In the genomic region with DNA sequence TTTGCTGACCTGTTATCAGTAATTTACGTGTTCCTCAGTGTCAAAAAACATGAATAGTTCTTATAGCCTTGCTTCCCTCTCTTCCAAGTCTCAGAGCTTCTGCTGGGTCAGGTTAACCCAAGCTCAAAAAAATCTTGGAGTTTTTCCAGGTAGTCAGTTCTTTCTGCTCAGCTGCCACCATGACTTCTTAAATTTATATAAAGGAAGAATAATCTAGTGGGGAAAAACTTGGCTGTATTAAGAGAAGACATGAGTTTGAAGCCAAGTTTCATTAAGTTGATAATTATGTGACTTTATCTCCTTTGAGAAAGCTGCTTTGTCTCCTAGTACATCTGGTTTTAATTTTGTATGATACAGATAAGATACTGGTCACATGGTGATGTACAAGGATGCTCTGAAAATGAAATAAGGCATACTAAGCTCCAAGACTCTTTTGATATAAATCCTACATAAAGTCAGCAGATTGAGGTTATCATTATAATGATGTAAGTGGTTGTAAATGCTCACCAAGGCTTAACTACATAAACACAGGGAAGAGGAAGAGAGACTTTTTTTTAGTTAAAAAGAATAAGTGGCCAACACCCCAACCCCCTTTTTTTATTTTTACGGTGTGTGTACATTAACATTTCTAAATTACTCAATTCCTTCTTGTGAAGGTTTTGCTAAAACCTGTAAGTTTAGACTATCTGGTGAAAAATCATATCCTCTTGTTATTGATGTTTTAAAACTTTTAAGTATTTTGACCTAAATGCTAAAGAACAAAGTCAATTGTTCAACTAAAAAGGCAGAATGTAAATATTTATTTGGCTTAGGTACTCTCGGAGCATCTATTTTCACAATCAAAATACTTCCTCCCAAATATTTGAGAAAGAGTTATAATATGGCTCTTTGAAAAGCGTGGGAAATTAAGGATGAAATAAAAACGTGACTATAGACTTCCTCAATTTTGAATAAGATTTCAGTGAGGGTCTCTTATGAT, we compare ENCODE assay signal across 15 cellular contexts.
DNase-seq lines count a peak whose midpoint lies in the region; ATAC-seq and TF ChIP-seq lines count a peak whose summit lies in the region.
"Had no signal": no experiment of that assay in that cellular context is flagged by ENCODE, and none has a peak within 500 bp of the region (broad histone marks: within the 10 kb centered on the region; RNA-seq: fewer than 3 reads in every experiment).

No MANE protein-coding gene starts in this region.

- H3K27me3 Mint-ChIP-seq in MCF 10A (ENCODE audit: insufficient read depth, unreplicated experiment): no peaks in the 10 kb centered on the region

- POLR2A ChIA-PET in MCF 10A (lab: Yijun Ruan, JAX): interaction anchor here (0.5 to 3.1 kb wide), 15 partner anchors 8 to 209 kb away, joined by 3 to 30 read pairs (median 4); no protein-coding TSS in a partner anchor

- peak; percentile 38 for ATAC-seq in SK-N-SH treated with all-trans-retinoic acid at 6 μM for 48 hours
- ATAC-seq in GM18511 (IDR thresholded peaks at IDR 0.05; ENCODE audit: unreplicated experiment): no peak
- ATAC-seq in HG02885 (IDR thresholded peaks at IDR 0.05; ENCODE audit: poor library complexity, unreplicated experiment): no peak

- H3K27ac ChIP-seq in breast epithelium (peak overlapping the region in 1 of 2 donors; percentile 21), esophagus squamous epithelium (peak overlapping the region in 3 of 4 donors; percentile 38 to 45 (median 40)), suprapubic skin (peak overlapping the region; percentile 60)
- H3K27ac ChIP-seq: BLaER1, brain microvascular endothelial cell, neural progenitor cell, SJSA1 had no signal

- H3K9me3 Mint-ChIP-seq in MCF 10A (ENCODE audit: unreplicated experiment): no peaks in the 10 kb centered on the region
- H3K9me3 Mint-ChIP-seq: neural progenitor cell had no signal

- WGBS in esophagus squamous epithelium, 2 donors: 72 to 73% methylated on average over 5 of the region's 5 CpGs
- WGBS in suprapubic skin: 75% methylated on average over 5 of the region's 5 CpGs

- no peaks in the 10 kb centered on the region for H3K4me1 ChIP-seq in breast epithelium
- H3K4me1 ChIP-seq in esophagus squamous epithelium: peaks cover 11 to 86% (median 24%) of the 10 kb centered on the region in 3 donors
- H3K4me1 ChIP-seq in suprapubic skin: peaks cover 61% of the 10 kb centered on the region
- H3K4me1 ChIP-seq: HAP-1 had no signal

- intact Hi-C loops in MCF 10A (cut with micrococcal nuclease) (no loop called here), breast epithelium (cut with DNase I; ENCODE audit: low total_unique reads) (loop anchor here (5.0 kb wide), 1 partner anchor 654 kb away; no protein-coding TSS in a partner anchor), esophagus squamous epithelium (cut with DNase I) (no loop called here)

- TF ChIP-seq EP300 in suprapubic skin (IDR thresholded peaks at IDR 0.05): no peak

- CTCF ChIA-PET in MCF 10A (lab: Yijun Ruan, JAX): interaction anchor here (0.6 to 1.2 kb wide), 4 partner anchors 13 to 212 kb away, joined by 3 to 4 read pairs (median 3); no protein-coding TSS in a partner anchor

- H3K27ac Mint-ChIP-seq in MCF 10A (ENCODE audit: low read depth, unreplicated experiment): peak overlapping the region; percentile 59
- H3K27ac Mint-ChIP-seq: neural progenitor cell had no signal

- peaks cover 49% of the 10 kb centered on the region for H3K4me1 Mint-ChIP-seq in MCF 10A (ENCODE audit: insufficient read depth, unreplicated experiment)

- H3K4me3 ChIP-seq in breast epithelium (no peak overlapping the region), esophagus squamous epithelium (no peak overlapping the region), suprapubic skin (no peak overlapping the region)
- H3K4me3 ChIP-seq: BLaER1, HAP-1, neural progenitor cell, SJSA1 had no signal

- H3K9me3 ChIP-seq in breast epithelium (no peaks in the 10 kb centered on the region), esophagus squamous epithelium (no peaks in the 10 kb centered on the region), suprapubic skin (no peaks in the 10 kb centered on the region)
- H3K9me3 ChIP-seq: BLaER1, HAP-1 had no signal

- DNase-seq in MCF 10A (ENCODE audit: unreplicated experiment) (no peak), breast epithelium (ENCODE audit: low spot score in 2 of 2) (no peak), esophagus squamous epithelium (lab: John Stamatoyannopoulos, UW) (no peak), suprapubic skin (ENCODE audit: low spot score in 2 of 2) (no peak), NCI-H510A (lab: John Stamatoyannopoulos, UW) (no peak)
- DNase-seq: activated CD4-positive, alpha-beta T cell treated with anti-CD3 and anti-CD28 coated beads, Interleukin-2, amount 50 U/mL, for 4 hours; brain microvascular endothelial cell; NCI-H446 had no signal

- H3K36me3 Mint-ChIP-seq in MCF 10A (ENCODE audit: insufficient read depth, unreplicated experiment): no peaks in the 10 kb centered on the region
- H3K36me3 Mint-ChIP-seq: neural progenitor cell had no signal

- TF ChIP-seq CTCF in MCF 10A (IDR thresholded peaks at IDR 0.05; ENCODE audit: unreplicated experiment): no peak
- TF ChIP-seq CTCF in breast epithelium (IDR thresholded peaks at IDR 0.05): no peak
- no peak for TF ChIP-seq CTCF in esophagus squamous epithelium (IDR thresholded peaks at IDR 0.05)
- TF ChIP-seq CTCF in suprapubic skin (IDR thresholded peaks at IDR 0.05): no peak

- H3K4me3 Mint-ChIP-seq in MCF 10A (ENCODE audit: unreplicated experiment): peak overlapping the region; percentile 22
- H3K4me3 Mint-ChIP-seq: neural progenitor cell had no signal

- no peaks in the 10 kb centered on the region for H3K27me3 ChIP-seq in breast epithelium
- no peaks in the 10 kb centered on the region for H3K27me3 ChIP-seq in esophagus squamous epithelium
- H3K27me3 ChIP-seq in suprapubic skin: no peaks in the 10 kb centered on the region
- H3K27me3 ChIP-seq: BLaER1, brain microvascular endothelial cell, neural progenitor cell had no signal

- TF ChIP-seq POLR2A in breast epithelium (IDR thresholded peaks at IDR 0.05) (no peak), esophagus squamous epithelium (IDR thresholded peaks at IDR 0.05) (no peak), suprapubic skin (IDR thresholded peaks at IDR 0.05) (no peak)

- H3K36me3 ChIP-seq in breast epithelium (no peaks in the 10 kb centered on the region), esophagus squamous epithelium (no peaks in the 10 kb centered on the region), suprapubic skin (no peaks in the 10 kb centered on the region)
- H3K36me3 ChIP-seq: BLaER1, brain microvascular endothelial cell, HAP-1, neural progenitor cell, SJSA1 had no signal

- BruUV-seq in MCF 10A (replicated peaks; lab: Mats Ljungman, UMichigan): no TSS peak

TF ChIP-seq in SK-N-SH treated with all-trans-retinoic acid at 6 μM for 48 hours, 23 proteins besides CTCF, POLR2A, EP300 and RAD21 (continues in another document):
- TF ChIP-seq PATZ1 (CRISPR knock-in tag; IDR thresholded peaks at IDR 0.05; ENCODE audit: borderline replicate concordance): no peak
- peak; percentile 96 for TF ChIP-seq ISL1 (CRISPR knock-in tag; IDR thresholded peaks at IDR 0.05)
- TF ChIP-seq TOX (CRISPR knock-in tag; IDR thresholded peaks at IDR 0.05; ENCODE audit: borderline replicate concordance): no peak
- 0 out of 2 replicates have a peak, but pooled peaks have one; percentile 7 for TF ChIP-seq SNAI2 (CRISPR knock-in tag; IDR thresholded peaks at IDR 0.05)
- no peak for TF ChIP-seq ARNTL (CRISPR knock-in tag; IDR thresholded peaks at IDR 0.05; ENCODE audit: borderline replicate concordance, low read depth)
- TF ChIP-seq, protein P1, sequence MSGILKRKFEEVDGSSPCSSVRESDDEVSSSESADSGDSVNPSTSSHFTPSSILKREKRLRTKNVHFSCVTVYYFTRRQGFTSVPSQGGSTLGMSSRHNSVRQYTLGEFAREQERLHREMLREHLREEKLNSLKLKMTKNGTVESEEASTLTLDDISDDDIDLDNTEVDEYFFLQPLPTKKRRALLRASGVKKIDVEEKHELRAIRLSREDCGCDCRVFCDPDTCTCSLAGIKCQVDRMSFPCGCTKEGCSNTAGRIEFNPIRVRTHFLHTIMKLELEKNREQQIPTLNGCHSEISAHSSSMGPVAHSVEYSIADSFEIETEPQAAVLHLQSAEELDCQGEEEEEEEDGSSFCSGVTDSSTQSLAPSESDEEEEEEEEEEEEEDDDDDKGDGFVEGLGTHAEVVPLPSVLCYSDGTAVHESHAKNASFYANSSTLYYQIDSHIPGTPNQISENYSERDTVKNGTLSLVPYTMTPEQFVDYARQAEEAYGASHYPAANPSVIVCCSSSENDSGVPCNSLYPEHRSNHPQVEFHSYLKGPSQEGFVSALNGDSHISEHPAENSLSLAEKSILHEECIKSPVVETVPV (CRISPR knock-in tag; IDR thresholded peaks at IDR 0.05): 0 out of 2 replicates have a peak, but pooled peaks have one; percentile 46
- TF ChIP-seq, protein P2, sequence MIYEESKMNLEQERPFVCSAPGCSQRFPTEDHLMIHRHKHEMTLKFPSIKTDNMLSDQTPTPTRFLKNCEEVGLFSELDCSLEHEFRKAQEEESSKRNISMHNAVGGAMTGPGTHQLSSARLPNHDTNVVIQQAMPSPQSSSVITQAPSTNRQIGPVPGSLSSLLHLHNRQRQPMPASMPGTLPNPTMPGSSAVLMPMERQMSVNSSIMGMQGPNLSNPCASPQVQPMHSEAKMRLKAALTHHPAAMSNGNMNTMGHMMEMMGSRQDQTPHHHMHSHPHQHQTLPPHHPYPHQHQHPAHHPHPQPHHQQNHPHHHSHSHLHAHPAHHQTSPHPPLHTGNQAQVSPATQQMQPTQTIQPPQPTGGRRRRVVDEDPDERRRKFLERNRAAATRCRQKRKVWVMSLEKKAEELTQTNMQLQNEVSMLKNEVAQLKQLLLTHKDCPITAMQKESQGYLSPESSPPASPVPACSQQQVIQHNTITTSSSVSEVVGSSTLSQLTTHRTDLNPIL (CRISPR knock-in tag; IDR thresholded peaks at IDR 0.05; ENCODE audit: low read depth): peak; percentile 83
- TF ChIP-seq ZC3H10 (CRISPR knock-in tag; IDR thresholded peaks at IDR 0.05): no peak
